Comparison of ENCODE assay signal across 8 cellular contexts in the genomic region with DNA sequence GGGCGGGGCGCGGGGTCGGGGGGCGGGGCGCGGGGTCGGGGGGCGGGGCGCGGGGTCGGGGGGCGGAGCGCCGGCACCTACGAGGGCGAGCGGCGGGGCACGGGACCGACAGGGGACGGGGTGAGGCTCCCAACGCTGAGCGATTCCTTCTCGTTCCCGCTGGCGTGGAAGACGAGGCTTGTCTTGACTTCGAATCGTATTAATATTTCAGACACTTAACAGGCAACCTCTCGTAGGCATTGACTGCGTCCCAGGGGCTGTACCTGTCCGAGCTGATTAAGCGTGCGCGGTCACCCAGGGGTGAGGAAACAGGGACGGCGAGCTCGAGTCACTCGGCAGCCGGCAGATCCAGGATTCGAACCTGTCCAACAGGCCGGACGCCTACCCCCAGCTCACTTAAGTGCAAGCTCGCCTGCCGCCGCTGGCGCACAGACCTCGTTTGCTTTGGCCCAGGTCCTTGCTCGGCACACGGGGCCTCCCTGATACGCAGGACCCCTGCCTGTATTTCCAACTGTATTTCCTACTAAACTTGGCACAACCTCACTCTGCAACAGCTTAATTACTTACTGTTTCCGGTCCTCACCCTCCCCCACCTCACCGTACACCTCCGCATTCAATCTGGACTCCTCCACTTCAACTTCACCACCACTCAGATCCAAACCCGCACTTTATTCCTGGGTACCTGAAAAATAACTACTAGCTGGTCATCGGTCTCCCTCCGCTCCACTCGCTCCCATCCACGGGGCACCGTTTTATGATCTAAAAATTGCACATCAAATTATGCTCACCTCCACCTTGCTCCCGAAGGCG. TPM values are rescaled to one million over a fixed set of nuclear protein-coding genes. Genes with fewer than 3 reads are reported as not detected.
DNase-seq lines count a peak whose midpoint lies in the region; ATAC-seq and TF ChIP-seq lines count a peak whose summit lies in the region.

No MANE protein-coding gene starts in this region.

- no peaks in the 10 kb centered on the region for H3K27me3 Mint-ChIP-seq in activated naive CD8-positive, alpha-beta T cell treated with anti-CD3 and anti-CD28 coated beads, Interleukin-2, amount 50 U/mL, for 24 hours

- DNase-seq in ACHN, result peak; percentile 49
- DNase-seq in NCI-H446 treated with DMSO at 0.1 percent for 48 hours (lab: John Stamatoyannopoulos, UW), result peak; percentile 42
- DNase-seq in activated naive CD8-positive, alpha-beta T cell treated with anti-CD3 and anti-CD28 coated beads, Interleukin-2, amount 50 U/mL, for 24 hours, result no peak
- DNase-seq in left ventricle myocardium superior, result peak; percentile 71
- DNase-seq in posterior vena cava (ENCODE audit: low spot score), result peak; percentile 91
- no peak for DNase-seq in GM13977 (ENCODE audit: low spot score)

- peaks cover 10% of the 10 kb centered on the region for H3K36me3 Mint-ChIP-seq in activated naive CD8-positive, alpha-beta T cell treated with anti-CD3 and anti-CD28 coated beads, Interleukin-2, amount 50 U/mL, for 24 hours (ENCODE audit: low read depth)

- peaks cover 37% of the 10 kb centered on the region for H3K4me1 Mint-ChIP-seq in activated naive CD8-positive, alpha-beta T cell treated with anti-CD3 and anti-CD28 coated beads, Interleukin-2, amount 50 U/mL, for 24 hours

- intact Hi-C loops in left ventricle myocardium superior (cut with micrococcal nuclease), result no loop called here
- intact Hi-C loops in posterior vena cava (cut with DNase I), result no loop called here

- ATAC-seq in GM18861 (IDR thresholded peaks at IDR 0.05; ENCODE audit: unreplicated experiment) (peak; percentile 9), HG03064 (IDR thresholded peaks at IDR 0.05; ENCODE audit: low read depth, unreplicated experiment) (peak; percentile 28), left ventricle myocardium superior (peak; percentile 64)
- peak; percentile 12 for ATAC-seq in activated naive CD8-positive, alpha-beta T cell treated with anti-CD3 and anti-CD28 coated beads, Interleukin-2, amount 50 U/mL, for 24 hours

- peak overlapping the region; percentile 78 for H3K4me3 Mint-ChIP-seq in activated naive CD8-positive, alpha-beta T cell treated with anti-CD3 and anti-CD28 coated beads, Interleukin-2, amount 50 U/mL, for 24 hours

- H3K27ac Mint-ChIP-seq in activated naive CD8-positive, alpha-beta T cell treated with anti-CD3 and anti-CD28 coated beads, Interleukin-2, amount 50 U/mL, for 24 hours, result peak overlapping the region; percentile 72

- in situ Hi-C loops in ACHN (cut with HindIII; ENCODE audit: low pct_ligation_motif_present, low pct_unique_long_range_greater_than_20kb, low sequenced_read_pairs) (no loop called here), GM13977 (cut with MboI; ENCODE audit: low pct_unique_long_range_greater_than_20kb, low sequenced_read_pairs, unreplicated experiment) (no loop called here)

- TF ChIP-seq CTCF in GM13977 (IDR thresholded peaks at IDR 0.05; ENCODE audit: extremely low read depth, insufficient read depth, missing control alignments), result no peak

- H3K9me3 Mint-ChIP-seq in activated naive CD8-positive, alpha-beta T cell treated with anti-CD3 and anti-CD28 coated beads, Interleukin-2, amount 50 U/mL, for 24 hours, result no peaks in the 10 kb centered on the region

RNA-seq across cellular contexts. Expression of a gene that starts 0.7 kb away (rescaled TPM):
- total RNA-seq in left ventricle myocardium superior (17.9 TPM), posterior vena cava (10 to 100 TPM; 26.8 to 26.9 TPM)

RNA-seq across cellular contexts. Expression of a gene that starts 41.2 kb away (rescaled TPM):
- total RNA-seq in left ventricle myocardium superior, result not detected
- total RNA-seq in posterior vena cava, result not detected

RNA-seq across cellular contexts. Expression of a gene that starts 47.6 kb away (rescaled TPM):
- total RNA-seq in left ventricle myocardium superior, result 0.45 TPM
- under 1 TPM; 0.86 to 0.88 TPM for total RNA-seq in posterior vena cava

Comparison
In these comparisons a context has a peak if more than half of its experiments do, and no peak if none do; other contexts are left out.
1. DNase-seq: peak in ACHN (single experiment), NCI-H446 treated with DMSO at 0.1 percent for 48 hours (single experiment), left ventricle myocardium superior (single experiment) and posterior vena cava (single experiment); none in activated naive CD8-positive, alpha-beta T cell treated with anti-CD3 and anti-CD28 coated beads, Interleukin-2, amount 50 U/mL, for 24 hours (single experiment) and GM13977 (single experiment).
2. ATAC-seq: peak in every context shown above with its lines; median percentile 64 in left ventricle myocardium superior; 28 in HG03064; 12 in activated naive CD8-positive, alpha-beta T cell treated with anti-CD3 and anti-CD28 coated beads, Interleukin-2, amount 50 U/mL, for 24 hours; 9 in GM18861.